ENCODE assay signal across 35 cellular contexts in genomic region chr11:113396693-113397092, GRCh38. TPM values are rescaled to one million over a fixed set of nuclear protein-coding genes. Genes with fewer than 3 reads are reported as not detected.
"Had no signal": no experiment of that assay in that cellular context is flagged by ENCODE, and none has a peak within 500 bp of the region (broad histone marks: within the 10 kb centered on the region; RNA-seq: fewer than 3 reads in every experiment).

No MANE protein-coding gene starts in this region.

- ATAC-seq: activated naive CD4-positive, alpha-beta T cell treated with anti-CD3 and anti-CD28 coated beads, Interleukin-2, amount 50 U/mL, for 72 hours; activated T-cell treated with anti-CD3 and anti-CD28 coated beads, Interleukin-2, amount 50 U/mL, for 4 hours; PC-3 had no signal

- H3K4me1 Mint-ChIP-seq: activated B cell treated with CpG ODN at 0.5 μM for 24 hours had no signal

- H3K27ac ChIP-seq: adrenal gland, VCaP had no signal

- H3K4me1 ChIP-seq: adrenal gland had no signal

- H3K27ac Mint-ChIP-seq: activated B cell treated with CpG ODN at 0.5 μM for 24 hours; activated CD4-positive, alpha-beta memory T cell treated with anti-CD3 and anti-CD28 coated beads for 36 hours; activated naive CD4-positive, alpha-beta T cell treated with anti-CD3 and anti-CD28 coated beads for 36 hours; activated naive CD4-positive, alpha-beta T cell treated with anti-CD3 and anti-CD28 coated beads, Interleukin-2, amount 50 U/mL, for 72 hours; activated T-helper 1 cell treated with anti-CD3 and anti-CD28 coated beads, Interleukin-12 subunit alpha, Interleukin-12 subunit beta, Interleukin-2, Interleukin-4 antibody, amounts not matched to agents 30 ng/mL and 10 ng/mL and 1 ng/mL, durations not matched to agents 14 hours and 24 hours and 36 hours; brain had no signal

- H3K27me3 ChIP-seq: adrenal gland had no signal

- H3K27me3 Mint-ChIP-seq: activated CD4-positive, alpha-beta memory T cell treated with anti-CD3 and anti-CD28 coated beads for 36 hours had no signal

- FAIRE-seq: bronchial epithelial cell had no signal

- H3K4me3 Mint-ChIP-seq: activated B cell treated with CpG ODN at 0.5 μM for 24 hours; activated CD4-positive, alpha-beta memory T cell treated with anti-CD3 and anti-CD28 coated beads for 36 hours; activated naive CD4-positive, alpha-beta T cell treated with anti-CD3 and anti-CD28 coated beads for 36 hours; activated T-cell treated with anti-CD3 and anti-CD28 coated beads, Interleukin-2, amount 50 U/mL, for 4 hours; activated T-helper 1 cell treated with anti-CD3 and anti-CD28 coated beads, Interleukin-12 subunit alpha, Interleukin-12 subunit beta, Interleukin-2, Interleukin-4 antibody, amounts not matched to agents 30 ng/mL and 10 ng/mL and 1 ng/mL, durations not matched to agents 14 hours and 24 hours and 36 hours; brain had no signal

- H3K9me3 Mint-ChIP-seq: activated B cell treated with CpG ODN at 0.5 μM for 24 hours; activated CD4-positive, alpha-beta memory T cell treated with anti-CD3 and anti-CD28 coated beads for 36 hours; activated naive CD4-positive, alpha-beta T cell treated with anti-CD3 and anti-CD28 coated beads for 36 hours; activated naive CD4-positive, alpha-beta T cell treated with anti-CD3 and anti-CD28 coated beads, Interleukin-2, amount 50 U/mL, for 72 hours; activated T-cell treated with anti-CD3 and anti-CD28 coated beads, Interleukin-2, amount 50 U/mL, for 4 hours; activated T-helper 1 cell treated with anti-CD3 and anti-CD28 coated beads, Interleukin-12 subunit alpha, Interleukin-12 subunit beta, Interleukin-2, Interleukin-4 antibody, amounts not matched to agents 30 ng/mL and 10 ng/mL and 1 ng/mL, durations not matched to agents 14 hours and 24 hours and 36 hours; brain had no signal

- H3K36me3 Mint-ChIP-seq: activated CD4-positive, alpha-beta memory T cell treated with anti-CD3 and anti-CD28 coated beads for 36 hours; activated naive CD4-positive, alpha-beta T cell treated with anti-CD3 and anti-CD28 coated beads, Interleukin-2, amount 50 U/mL, for 72 hours; brain had no signal

- DNase-seq: activated B cell treated with CpG ODN at 0.5 μM for 24 hours; activated CD4-positive, alpha-beta memory T cell treated with anti-CD3 and anti-CD28 coated beads for 36 hours; activated CD4-positive, alpha-beta T cell treated with anti-CD3 and anti-CD28 coated beads for 4 hours; activated CD4-positive, alpha-beta T cell treated with anti-CD3 and anti-CD28 coated beads, Interleukin-2, amount 50 U/mL, for 1 hour; activated CD4-positive, CD25-positive, alpha-beta regulatory T cell treated with anti-CD3 and anti-CD28 coated beads, Interleukin-2, amount 50 U/mL, for 72 hours; activated CD8-positive, alpha-beta memory T cell treated with anti-CD3 and anti-CD28 coated beads, Interleukin-2, amount 50 U/mL, for 4 hours; activated gamma-delta T cell treated with Interleukin-2 at 50 U/mL for 16 hours; activated naive CD4-positive, alpha-beta T cell treated with anti-CD3 and anti-CD28 coated beads for 36 hours; activated T-cell treated with anti-CD3 and anti-CD28 coated beads for 4 hours; activated T-cell treated with anti-CD3 and anti-CD28 coated beads, Interleukin-2, amount 50 U/mL, for 4 hours; adrenal gland; cerebellar nuclear complex; NCI-H1092 treated with DMSO at 0.1 percent for 48 hours; NCI-H1417; NCI-H146; NCI-H187 treated with DMSO at 0.1 percent for 48 hours; NCI-H2081; NCI-H226; NCI-H446 treated with DMSO at 0.1 percent for 48 hours; NCI-H524; NCI-H69; NCI-H82; NK-92 treated with Interleukin-12 subunit alpha and Interleukin-12 subunit beta, amount 100 ng/mL, for 24 hours; PC-3; Right ventricle myocardium superior; SW 1271; T-helper 1 cell; T-helper 2 cell; T-helper 9 cell had no signal

- H3K9me3 ChIP-seq: adrenal gland had no signal

- H3K36me3 ChIP-seq: adrenal gland had no signal

- H3K4me3 ChIP-seq: adrenal gland had no signal

RNA-seq across cellular contexts. Expression of gene ANKK1, which starts 9.1 kb away (rescaled TPM):
- total RNA-seq: activated T-helper 1 cell treated with anti-CD3 and anti-CD28 coated beads, Interleukin-12 subunit alpha, Interleukin-12 subunit beta, Interleukin-2, Interleukin-4 antibody, amounts not matched to agents 30 ng/mL and 10 ng/mL and 1 ng/mL, durations not matched to agents 14 hours and 24 hours and 36 hours; M059J; Right ventricle myocardium superior had no signal
